ENCODE assay signal across 10 cellular contexts in the genomic region with DNA sequence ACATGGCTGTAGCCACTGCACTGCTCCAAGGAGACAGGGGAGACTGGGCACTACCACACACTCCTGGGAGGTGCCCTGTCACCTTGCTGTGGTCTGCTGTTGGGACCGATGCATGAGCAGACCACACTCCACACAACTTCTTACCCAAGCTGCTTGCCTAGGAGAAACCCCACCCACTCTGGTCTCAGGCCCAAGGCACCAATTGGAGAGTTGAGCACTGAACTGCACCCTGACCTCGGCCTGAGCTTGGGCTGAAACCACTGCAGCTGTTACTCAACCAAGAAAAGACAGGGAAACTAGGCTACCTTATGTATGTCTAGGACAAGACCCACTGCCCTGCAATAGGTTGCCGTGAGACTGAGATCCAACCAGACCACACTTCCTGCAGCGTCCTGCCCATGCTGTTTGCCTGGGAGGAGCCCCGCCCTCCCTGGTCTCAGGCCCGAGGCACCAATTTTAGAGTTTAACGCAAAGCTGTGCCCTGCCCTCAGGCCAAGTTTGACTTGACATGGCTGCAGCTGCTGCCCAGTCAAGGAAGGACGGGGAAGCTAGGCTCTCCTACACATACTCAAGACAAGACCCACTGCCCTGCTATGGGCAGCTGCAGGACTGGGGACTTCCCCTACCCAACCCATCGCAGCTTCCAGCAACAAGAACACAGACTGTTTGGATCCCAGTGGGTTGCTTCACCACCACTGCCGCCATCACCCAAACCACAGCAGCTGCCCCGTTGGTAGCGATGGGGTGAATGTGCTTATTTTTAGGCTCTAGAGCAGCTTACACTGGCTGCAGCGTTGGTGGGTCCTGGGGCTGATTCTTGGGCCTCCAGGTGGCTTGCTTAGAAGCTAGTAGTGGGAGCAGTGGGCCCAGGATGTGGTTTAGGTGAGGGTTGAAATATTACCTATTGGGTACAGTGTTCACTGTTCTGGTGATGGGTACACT.
DNase-seq lines count a peak whose midpoint lies in the region; ATAC-seq and TF ChIP-seq lines count a peak whose summit lies in the region.
"Had no signal": no experiment of that assay in that cellular context is flagged by ENCODE, and none has a peak within 500 bp of the region (broad histone marks: within the 10 kb centered on the region; RNA-seq: fewer than 3 reads in every experiment).

No MANE protein-coding gene starts in this region.

- TF ChIP-seq POLR2A in GM18951 (IDR thresholded peaks at IDR 0.05; ENCODE audit: extremely low read depth, insufficient read depth, insufficient read length) (peak; percentile 67), erythroblast (IDR thresholded peaks at IDR 0.05; ENCODE audit: low read length) (no peak)

- no peaks in the 10 kb centered on the region for H3K9me2 ChIP-seq in SU-DHL-6 (replicated peaks; ENCODE audit: insufficient read depth, low read length)

- peaks cover 16% of the 10 kb centered on the region for H3F3A ChIP-seq in SU-DHL-6 (ENCODE audit: insufficient read depth)

- no peaks in the 10 kb centered on the region for H4K20me1 ChIP-seq in SU-DHL-6 (ENCODE audit: low read depth, low read length)

- H2AFZ ChIP-seq in SU-DHL-6 (ENCODE audit: low read depth, low read length, severe bottlenecking): peak overlapping the region; percentile 2
- H2AFZ ChIP-seq: GM23338 had no signal

- H3K36me3 ChIP-seq in SU-DHL-6 (ENCODE audit: low read length) (no peaks in the 10 kb centered on the region), mucosa of descending colon (ENCODE audit: low read depth) (no peaks in the 10 kb centered on the region)

- ATAC-seq in HG02759 (IDR thresholded peaks at IDR 0.05; ENCODE audit: unreplicated experiment) (peak; percentile 67), mucosa of descending colon (peak; percentile 43), GM21717 (IDR thresholded peaks at IDR 0.05; ENCODE audit: unreplicated experiment) (no peak)
- ATAC-seq: GM23338 had no signal

- peak overlapping the region; percentile 21 for H3K9ac ChIP-seq in SU-DHL-6 (ENCODE audit: low read length)

- H3K79me2 ChIP-seq in SU-DHL-6 (ENCODE audit: insufficient read depth, low read length): no peaks in the 10 kb centered on the region

- peaks cover 4% of the 10 kb centered on the region for H3K4me1 ChIP-seq in mucosa of descending colon (ENCODE audit: low read depth)

- in situ Hi-C loops in GM18951 (cut with MboI; ENCODE audit: low sequenced_read_pairs, unreplicated experiment): loop anchor here (25.0 kb wide), 2 partner anchors 276 to 451 kb away; partner anchors contain the start of gene SELENOO

- intact Hi-C loops in mucosa of descending colon (cut with DNase I, micrococcal nuclease): loop anchor here in 1 of 2 donors (10.0 kb wide), 1 partner anchor 274 kb away; no protein-coding TSS in a partner anchor

- H3K4me3 ChIP-seq in SU-DHL-6 (ENCODE audit: insufficient read depth, low read length, poor library complexity, severe bottlenecking) (no peak overlapping the region), mucosa of descending colon (no peak overlapping the region)
- H3K4me3 ChIP-seq: GM23338 had no signal

- peak overlapping the region; percentile 83 for H3K27ac ChIP-seq in SU-DHL-6 (ENCODE audit: low read depth, low read length)

- TF ChIP-seq CTCF in SU-DHL-6 (IDR thresholded peaks at IDR 0.05; ENCODE audit: insufficient read depth, low read length, poor library complexity, severe bottlenecking) (no peak), mucosa of descending colon (IDR thresholded peaks at IDR 0.05) (no peak)

- H3K4me2 ChIP-seq in SU-DHL-6 (ENCODE audit: low read depth, low read length, poor library complexity, severe bottlenecking): peak overlapping the region; percentile 38
- H3K4me2 ChIP-seq: GM23338 had no signal

- DNase-seq in mucosa of descending colon (peak in 2 of 3 donors; percentile 27 to 28), erythroblast (lab: John Stamatoyannopoulos, UW) (no peak), GM03348 (ENCODE audit: low spot score) (no peak), C1 segment of cervical spinal cord (lab: John Stamatoyannopoulos, UW) (no peak)
- DNase-seq: naive B cell had no signal

- H3K9me3 ChIP-seq in SU-DHL-6 (ENCODE audit: insufficient read depth, low read length) (peaks cover 1% of the 10 kb centered on the region; the same call in 1 of the 2 replicates), mucosa of descending colon (no peaks in the 10 kb centered on the region)

- no peaks in the 10 kb centered on the region for H3K27me3 ChIP-seq in SU-DHL-6 (ENCODE audit: low read length)

Comparison
In these comparisons a context has a peak if more than half of its experiments do, and no peak if none do; other contexts are left out.
1. DNase-seq: peak in mucosa of descending colon (2 of 3); none in erythroblast (0 of 2), GM03348 (single experiment) and C1 segment of cervical spinal cord (0 of 14).